In genomic region chr7:7424151-7424873, GRCh38 we compare ENCODE assay signal across 8 cellular contexts.
DNase-seq lines count a peak whose midpoint lies in the region; ATAC-seq, FAIRE-seq and TF ChIP-seq lines count a peak whose summit lies in the region.

No MANE protein-coding gene starts in this region.

- no peaks in the 10 kb centered on the region for H3K36me3 Mint-ChIP-seq in activated T-cell treated with anti-CD3 and anti-CD28 coated beads, Interleukin-2, amount 50 U/mL, for 24 hours (ENCODE audit: low read depth)
- H3K36me3 Mint-ChIP-seq in nephron (ENCODE audit: low read depth) = no peaks in the 10 kb centered on the region

- no peak overlapping the region for H3K27ac ChIP-seq in thymus (ENCODE audit: low read depth)

- peak; percentile 83 for ATAC-seq in GM21515 (IDR thresholded peaks at IDR 0.05; ENCODE audit: unreplicated experiment)

- TF ChIP-seq CTCF in nephron (IDR thresholded peaks at IDR 0.05; ENCODE audit: unreplicated experiment in 3 of 3) = peak; percentile 76 to 81 (median 79)

- no peaks in the 10 kb centered on the region for H3K9me3 ChIP-seq in thymus (ENCODE audit: control insufficient read depth)

- H3K4me1 Mint-ChIP-seq in activated T-cell treated with anti-CD3 and anti-CD28 coated beads, Interleukin-2, amount 50 U/mL, for 24 hours (ENCODE audit: low read depth) = peaks cover 11% of the 10 kb centered on the region
- peaks cover 20% of the 10 kb centered on the region for H3K4me1 Mint-ChIP-seq in nephron

- no peaks in the 10 kb centered on the region for H3K27me3 ChIP-seq in thymus (ENCODE audit: control insufficient read depth, insufficient read depth)

- peaks cover 2% of the 10 kb centered on the region for H3K27me3 Mint-ChIP-seq in activated T-cell treated with anti-CD3 and anti-CD28 coated beads, Interleukin-2, amount 50 U/mL, for 24 hours
- no peaks in the 10 kb centered on the region for H3K27me3 Mint-ChIP-seq in nephron (ENCODE audit: low read depth)

- peak; percentile 72 for FAIRE-seq in HTR-8/SVneo (lab: Jason Lieb, UNC)

- peak overlapping the region; percentile 9 for H3K27ac Mint-ChIP-seq in activated T-cell treated with anti-CD3 and anti-CD28 coated beads, Interleukin-2, amount 50 U/mL, for 24 hours
- peak overlapping the region in 2 of 3 experiments; percentile 45 to 81 for H3K27ac Mint-ChIP-seq in nephron

- peak overlapping the region; percentile 69 for H3K4me3 Mint-ChIP-seq in activated T-cell treated with anti-CD3 and anti-CD28 coated beads, Interleukin-2, amount 50 U/mL, for 24 hours
- H3K4me3 Mint-ChIP-seq in nephron = peak overlapping the region; percentile 51 to 83 (median 73)

- WGBS in thymus = 54% methylated on average over 14 of the region's 14 CpGs

- H3K36me3 ChIP-seq in thymus (ENCODE audit: control insufficient read depth, insufficient read depth) = no peaks in the 10 kb centered on the region

- DNase-seq in DMS 273 treated with DMSO at 0.1 percent for 48 hours (lab: John Stamatoyannopoulos, UW) (peak; percentile 39), HTR-8/SVneo (ENCODE audit: insufficient read length, low spot score) (peak; percentile 79), NOMO-1 (lab: John Stamatoyannopoulos, UW; ENCODE audit: unreplicated experiment in 2 of 2) (peak; percentile 14 to 58), fibroblast of peridontal ligament (ENCODE audit: extremely low read depth) (peak; percentile 86)
- peak; percentile 36 for DNase-seq in activated T-cell treated with anti-CD3 and anti-CD28 coated beads, Interleukin-2, amount 50 U/mL, for 24 hours

- no peaks in the 10 kb centered on the region for H3K4me1 ChIP-seq in thymus (ENCODE audit: control insufficient read depth, insufficient read depth, low read length)

- no peaks in the 10 kb centered on the region for H3K9me3 Mint-ChIP-seq in activated T-cell treated with anti-CD3 and anti-CD28 coated beads, Interleukin-2, amount 50 U/mL, for 24 hours
- no peaks in the 10 kb centered on the region for H3K9me3 Mint-ChIP-seq in nephron

- peak overlapping the region; percentile 49 for H3K4me3 ChIP-seq in thymus (ENCODE audit: low read length)

Comparison
In these comparisons a context has a peak if more than half of its experiments do, and no peak if none do; other contexts are left out.
1. DNase-seq: peak in every context shown above with its lines; median percentile 86 in fibroblast of peridontal ligament; 79 in HTR-8/SVneo; 39 in DMS 273 treated with DMSO at 0.1 percent for 48 hours; 36 in NOMO-1; 36 in activated T-cell treated with anti-CD3 and anti-CD28 coated beads, Interleukin-2, amount 50 U/mL, for 24 hours.